ENCODE assay signal across 1 cellular context in the genomic region with DNA sequence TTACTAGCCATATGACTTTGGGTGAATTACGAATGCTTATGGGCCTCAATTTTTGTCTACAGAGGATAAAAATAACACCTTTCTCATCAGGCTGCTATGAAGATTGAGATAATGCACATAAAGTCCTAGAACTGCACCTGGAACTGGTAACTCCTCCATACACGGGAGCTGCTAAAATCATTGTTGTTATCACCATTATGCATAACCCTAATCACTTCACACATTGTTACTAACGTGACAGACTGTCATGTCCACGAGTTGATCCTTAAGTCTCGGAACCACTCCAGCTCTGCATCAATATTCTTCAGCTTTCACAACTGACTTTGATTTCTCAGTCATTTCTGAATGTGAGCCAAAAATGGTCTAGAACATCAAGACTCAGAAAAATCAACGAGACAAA.
TF ChIP-seq lines count a peak whose summit lies in the region.

No MANE protein-coding gene starts in this region.

TF ChIP-seq in K562, 482 proteins besides CTCF, POLR2A, EP300 and RAD21 (continued from another document):
- TF ChIP-seq, protein P1, sequence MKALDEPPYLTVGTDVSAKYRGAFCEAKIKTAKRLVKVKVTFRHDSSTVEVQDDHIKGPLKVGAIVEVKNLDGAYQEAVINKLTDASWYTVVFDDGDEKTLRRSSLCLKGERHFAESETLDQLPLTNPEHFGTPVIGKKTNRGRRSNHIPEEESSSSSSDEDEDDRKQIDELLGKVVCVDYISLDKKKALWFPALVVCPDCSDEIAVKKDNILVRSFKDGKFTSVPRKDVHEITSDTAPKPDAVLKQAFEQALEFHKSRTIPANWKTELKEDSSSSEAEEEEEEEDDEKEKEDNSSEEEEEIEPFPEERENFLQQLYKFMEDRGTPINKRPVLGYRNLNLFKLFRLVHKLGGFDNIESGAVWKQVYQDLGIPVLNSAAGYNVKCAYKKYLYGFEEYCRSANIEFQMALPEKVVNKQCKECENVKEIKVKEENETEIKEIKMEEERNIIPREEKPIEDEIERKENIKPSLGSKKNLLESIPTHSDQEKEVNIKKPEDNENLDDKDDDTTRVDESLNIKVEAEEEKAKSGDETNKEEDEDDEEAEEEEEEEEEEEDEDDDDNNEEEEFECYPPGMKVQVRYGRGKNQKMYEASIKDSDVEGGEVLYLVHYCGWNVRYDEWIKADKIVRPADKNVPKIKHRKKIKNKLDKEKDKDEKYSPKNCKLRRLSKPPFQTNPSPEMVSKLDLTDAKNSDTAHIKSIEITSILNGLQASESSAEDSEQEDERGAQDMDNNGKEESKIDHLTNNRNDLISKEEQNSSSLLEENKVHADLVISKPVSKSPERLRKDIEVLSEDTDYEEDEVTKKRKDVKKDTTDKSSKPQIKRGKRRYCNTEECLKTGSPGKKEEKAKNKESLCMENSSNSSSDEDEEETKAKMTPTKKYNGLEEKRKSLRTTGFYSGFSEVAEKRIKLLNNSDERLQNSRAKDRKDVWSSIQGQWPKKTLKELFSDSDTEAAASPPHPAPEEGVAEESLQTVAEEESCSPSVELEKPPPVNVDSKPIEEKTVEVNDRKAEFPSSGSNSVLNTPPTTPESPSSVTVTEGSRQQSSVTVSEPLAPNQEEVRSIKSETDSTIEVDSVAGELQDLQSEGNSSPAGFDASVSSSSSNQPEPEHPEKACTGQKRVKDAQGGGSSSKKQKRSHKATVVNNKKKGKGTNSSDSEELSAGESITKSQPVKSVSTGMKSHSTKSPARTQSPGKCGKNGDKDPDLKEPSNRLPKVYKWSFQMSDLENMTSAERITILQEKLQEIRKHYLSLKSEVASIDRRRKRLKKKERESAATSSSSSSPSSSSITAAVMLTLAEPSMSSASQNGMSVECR (CRISPR knock-in tag; IDR thresholded peaks at IDR 0.05) = no peak
- TF ChIP-seq ZNF583 (CRISPR knock-in tag; IDR thresholded peaks at IDR 0.05) (no peak), RNF2 (IDR thresholded peaks at IDR 0.05) (no peak), BRD9 (IDR thresholded peaks at IDR 0.05; ENCODE audit: low read depth, partially characterized antibody) (no peak), SETDB1 (IDR thresholded peaks at IDR 0.05; ENCODE audit: low read length) (no peak), FOXM1 (IDR thresholded peaks at IDR 0.05; ENCODE audit: low read depth) (no peak), FOXM1 (CRISPR knock-in tag; IDR thresholded peaks at IDR 0.05; ENCODE audit: low read depth) (no peak), ZNF740 (CRISPR knock-in tag; IDR thresholded peaks at IDR 0.05) (no peak), ZNF740 (tag; IDR thresholded peaks at IDR 0.05) (no peak), ZNF57 (CRISPR knock-in tag; IDR thresholded peaks at IDR 0.05) (no peak), ZNF75A (CRISPR knock-in tag; IDR thresholded peaks at IDR 0.05) (no peak)
- TF ChIP-seq, protein P2, sequence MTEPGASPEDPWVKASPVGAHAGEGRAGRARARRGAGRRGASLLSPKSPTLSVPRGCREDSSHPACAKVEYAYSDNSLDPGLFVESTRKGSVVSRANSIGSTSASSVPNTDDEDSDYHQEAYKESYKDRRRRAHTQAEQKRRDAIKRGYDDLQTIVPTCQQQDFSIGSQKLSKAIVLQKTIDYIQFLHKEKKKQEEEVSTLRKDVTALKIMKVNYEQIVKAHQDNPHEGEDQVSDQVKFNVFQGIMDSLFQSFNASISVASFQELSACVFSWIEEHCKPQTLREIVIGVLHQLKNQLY (CRISPR knock-in tag; conservative IDR thresholded peaks at IDR 0.05) = no peak
- TF ChIP-seq, protein P3, sequence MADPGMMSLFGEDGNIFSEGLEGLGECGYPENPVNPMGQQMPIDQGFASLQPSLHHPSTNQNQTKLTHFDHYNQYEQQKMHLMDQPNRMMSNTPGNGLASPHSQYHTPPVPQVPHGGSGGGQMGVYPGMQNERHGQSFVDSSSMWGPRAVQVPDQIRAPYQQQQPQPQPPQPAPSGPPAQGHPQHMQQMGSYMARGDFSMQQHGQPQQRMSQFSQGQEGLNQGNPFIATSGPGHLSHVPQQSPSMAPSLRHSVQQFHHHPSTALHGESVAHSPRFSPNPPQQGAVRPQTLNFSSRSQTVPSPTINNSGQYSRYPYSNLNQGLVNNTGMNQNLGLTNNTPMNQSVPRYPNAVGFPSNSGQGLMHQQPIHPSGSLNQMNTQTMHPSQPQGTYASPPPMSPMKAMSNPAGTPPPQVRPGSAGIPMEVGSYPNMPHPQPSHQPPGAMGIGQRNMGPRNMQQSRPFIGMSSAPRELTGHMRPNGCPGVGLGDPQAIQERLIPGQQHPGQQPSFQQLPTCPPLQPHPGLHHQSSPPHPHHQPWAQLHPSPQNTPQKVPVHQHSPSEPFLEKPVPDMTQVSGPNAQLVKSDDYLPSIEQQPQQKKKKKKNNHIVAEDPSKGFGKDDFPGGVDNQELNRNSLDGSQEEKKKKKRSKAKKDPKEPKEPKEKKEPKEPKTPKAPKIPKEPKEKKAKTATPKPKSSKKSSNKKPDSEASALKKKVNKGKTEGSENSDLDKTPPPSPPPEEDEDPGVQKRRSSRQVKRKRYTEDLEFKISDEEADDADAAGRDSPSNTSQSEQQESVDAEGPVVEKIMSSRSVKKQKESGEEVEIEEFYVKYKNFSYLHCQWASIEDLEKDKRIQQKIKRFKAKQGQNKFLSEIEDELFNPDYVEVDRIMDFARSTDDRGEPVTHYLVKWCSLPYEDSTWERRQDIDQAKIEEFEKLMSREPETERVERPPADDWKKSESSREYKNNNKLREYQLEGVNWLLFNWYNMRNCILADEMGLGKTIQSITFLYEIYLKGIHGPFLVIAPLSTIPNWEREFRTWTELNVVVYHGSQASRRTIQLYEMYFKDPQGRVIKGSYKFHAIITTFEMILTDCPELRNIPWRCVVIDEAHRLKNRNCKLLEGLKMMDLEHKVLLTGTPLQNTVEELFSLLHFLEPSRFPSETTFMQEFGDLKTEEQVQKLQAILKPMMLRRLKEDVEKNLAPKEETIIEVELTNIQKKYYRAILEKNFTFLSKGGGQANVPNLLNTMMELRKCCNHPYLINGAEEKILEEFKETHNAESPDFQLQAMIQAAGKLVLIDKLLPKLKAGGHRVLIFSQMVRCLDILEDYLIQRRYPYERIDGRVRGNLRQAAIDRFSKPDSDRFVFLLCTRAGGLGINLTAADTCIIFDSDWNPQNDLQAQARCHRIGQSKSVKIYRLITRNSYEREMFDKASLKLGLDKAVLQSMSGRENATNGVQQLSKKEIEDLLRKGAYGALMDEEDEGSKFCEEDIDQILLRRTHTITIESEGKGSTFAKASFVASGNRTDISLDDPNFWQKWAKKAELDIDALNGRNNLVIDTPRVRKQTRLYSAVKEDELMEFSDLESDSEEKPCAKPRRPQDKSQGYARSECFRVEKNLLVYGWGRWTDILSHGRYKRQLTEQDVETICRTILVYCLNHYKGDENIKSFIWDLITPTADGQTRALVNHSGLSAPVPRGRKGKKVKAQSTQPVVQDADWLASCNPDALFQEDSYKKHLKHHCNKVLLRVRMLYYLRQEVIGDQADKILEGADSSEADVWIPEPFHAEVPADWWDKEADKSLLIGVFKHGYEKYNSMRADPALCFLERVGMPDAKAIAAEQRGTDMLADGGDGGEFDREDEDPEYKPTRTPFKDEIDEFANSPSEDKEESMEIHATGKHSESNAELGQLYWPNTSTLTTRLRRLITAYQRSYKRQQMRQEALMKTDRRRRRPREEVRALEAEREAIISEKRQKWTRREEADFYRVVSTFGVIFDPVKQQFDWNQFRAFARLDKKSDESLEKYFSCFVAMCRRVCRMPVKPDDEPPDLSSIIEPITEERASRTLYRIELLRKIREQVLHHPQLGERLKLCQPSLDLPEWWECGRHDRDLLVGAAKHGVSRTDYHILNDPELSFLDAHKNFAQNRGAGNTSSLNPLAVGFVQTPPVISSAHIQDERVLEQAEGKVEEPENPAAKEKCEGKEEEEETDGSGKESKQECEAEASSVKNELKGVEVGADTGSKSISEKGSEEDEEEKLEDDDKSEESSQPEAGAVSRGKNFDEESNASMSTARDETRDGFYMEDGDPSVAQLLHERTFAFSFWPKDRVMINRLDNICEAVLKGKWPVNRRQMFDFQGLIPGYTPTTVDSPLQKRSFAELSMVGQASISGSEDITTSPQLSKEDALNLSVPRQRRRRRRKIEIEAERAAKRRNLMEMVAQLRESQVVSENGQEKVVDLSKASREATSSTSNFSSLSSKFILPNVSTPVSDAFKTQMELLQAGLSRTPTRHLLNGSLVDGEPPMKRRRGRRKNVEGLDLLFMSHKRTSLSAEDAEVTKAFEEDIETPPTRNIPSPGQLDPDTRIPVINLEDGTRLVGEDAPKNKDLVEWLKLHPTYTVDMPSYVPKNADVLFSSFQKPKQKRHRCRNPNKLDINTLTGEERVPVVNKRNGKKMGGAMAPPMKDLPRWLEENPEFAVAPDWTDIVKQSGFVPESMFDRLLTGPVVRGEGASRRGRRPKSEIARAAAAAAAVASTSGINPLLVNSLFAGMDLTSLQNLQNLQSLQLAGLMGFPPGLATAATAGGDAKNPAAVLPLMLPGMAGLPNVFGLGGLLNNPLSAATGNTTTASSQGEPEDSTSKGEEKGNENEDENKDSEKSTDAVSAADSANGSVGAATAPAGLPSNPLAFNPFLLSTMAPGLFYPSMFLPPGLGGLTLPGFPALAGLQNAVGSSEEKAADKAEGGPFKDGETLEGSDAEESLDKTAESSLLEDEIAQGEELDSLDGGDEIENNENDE (IDR thresholded peaks at IDR 0.05; ENCODE audit: low read depth, low read length) = no peak
- TF ChIP-seq, protein P4, sequence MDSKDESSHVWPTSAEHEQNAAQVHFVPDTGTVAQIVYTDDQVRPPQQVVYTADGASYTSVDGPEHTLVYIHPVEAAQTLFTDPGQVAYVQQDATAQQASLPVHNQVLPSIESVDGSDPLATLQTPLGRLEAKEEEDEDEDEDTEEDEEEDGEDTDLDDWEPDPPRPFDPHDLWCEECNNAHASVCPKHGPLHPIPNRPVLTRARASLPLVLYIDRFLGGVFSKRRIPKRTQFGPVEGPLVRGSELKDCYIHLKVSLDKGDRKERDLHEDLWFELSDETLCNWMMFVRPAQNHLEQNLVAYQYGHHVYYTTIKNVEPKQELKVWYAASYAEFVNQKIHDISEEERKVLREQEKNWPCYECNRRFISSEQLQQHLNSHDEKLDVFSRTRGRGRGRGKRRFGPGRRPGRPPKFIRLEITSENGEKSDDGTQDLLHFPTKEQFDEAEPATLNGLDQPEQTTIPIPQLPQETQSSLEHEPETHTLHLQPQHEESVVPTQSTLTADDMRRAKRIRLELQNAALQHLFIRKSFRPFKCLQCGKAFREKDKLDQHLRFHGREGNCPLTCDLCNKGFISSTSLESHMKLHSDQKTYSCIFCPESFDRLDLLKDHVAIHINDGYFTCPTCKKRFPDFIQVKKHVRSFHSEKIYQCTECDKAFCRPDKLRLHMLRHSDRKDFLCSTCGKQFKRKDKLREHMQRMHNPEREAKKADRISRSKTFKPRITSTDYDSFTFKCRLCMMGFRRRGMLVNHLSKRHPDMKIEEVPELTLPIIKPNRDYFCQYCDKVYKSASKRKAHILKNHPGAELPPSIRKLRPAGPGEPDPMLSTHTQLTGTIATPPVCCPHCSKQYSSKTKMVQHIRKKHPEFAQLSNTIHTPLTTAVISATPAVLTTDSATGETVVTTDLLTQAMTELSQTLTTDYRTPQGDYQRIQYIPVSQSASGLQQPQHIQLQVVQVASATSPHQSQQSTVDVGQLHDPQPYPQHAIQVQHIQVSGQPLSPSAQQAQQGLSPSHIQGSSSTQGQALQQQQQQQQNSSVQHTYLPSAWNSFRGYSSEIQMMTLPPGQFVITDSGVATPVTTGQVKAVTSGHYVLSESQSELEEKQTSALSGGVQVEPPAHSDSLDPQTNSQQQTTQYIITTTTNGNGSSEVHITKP (IDR thresholded peaks at IDR 0.05; ENCODE audit: partially characterized antibody) = no peak
